In the genomic region with DNA sequence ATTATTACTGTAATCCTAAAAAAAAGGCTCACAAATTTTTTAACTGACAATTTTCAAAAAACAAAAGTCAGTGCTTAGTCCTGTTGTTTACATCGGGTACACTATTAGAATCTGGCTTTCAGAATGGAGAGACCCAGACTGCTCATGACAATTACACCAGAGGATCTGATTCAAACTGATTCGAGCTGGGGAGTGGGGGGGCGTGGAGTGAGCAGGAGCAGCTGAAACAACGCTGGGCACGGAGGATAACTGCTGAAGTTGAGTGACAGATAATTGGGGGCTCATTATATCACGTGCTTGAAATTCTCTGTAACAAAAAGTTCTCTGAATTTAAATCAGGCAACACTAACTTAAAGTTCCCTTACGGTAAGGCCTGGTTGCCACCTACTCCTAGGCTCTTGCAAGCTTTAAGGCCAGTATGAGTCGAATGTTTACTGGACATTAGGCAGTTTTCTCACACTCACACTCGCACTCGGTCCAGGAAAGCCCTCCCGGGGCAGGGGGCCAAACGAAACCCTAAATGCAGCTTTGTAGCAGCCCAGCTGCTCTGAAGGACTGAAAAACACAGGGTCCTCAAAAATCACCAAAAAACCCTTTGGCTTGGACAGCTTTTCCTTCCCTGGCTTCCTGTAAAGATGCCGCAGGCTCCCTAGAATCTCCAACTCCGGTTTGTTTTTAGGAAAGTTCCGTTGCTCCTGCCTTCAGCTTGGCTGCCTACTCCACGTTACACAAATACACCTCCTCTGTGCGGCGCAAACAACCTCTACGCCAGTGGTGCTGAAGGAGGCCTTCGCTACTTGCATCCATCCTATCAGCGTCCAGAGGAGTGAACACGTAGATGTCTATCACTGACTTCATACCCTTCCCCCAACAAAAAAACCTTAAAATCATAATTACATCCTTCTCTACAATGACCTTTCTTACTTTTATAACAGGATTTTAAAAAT, we compare ENCODE assay signal across 10 cellular contexts. TPM values are rescaled to one million over a fixed set of nuclear protein-coding genes. Genes with fewer than 3 reads are reported as not detected.
DNase-seq lines count a peak whose midpoint lies in the region; ATAC-seq lines count a peak whose summit lies in the region.
"Had no signal": no experiment of that assay in that cellular context is flagged by ENCODE, and none has a peak within 500 bp of the region (broad histone marks: within the 10 kb centered on the region; RNA-seq: fewer than 3 reads in every experiment).

No MANE protein-coding gene starts in this region.

- H3K36me3 ChIP-seq in MG63, result peaks cover 11% of the 10 kb centered on the region
- H3K36me3 ChIP-seq: pancreas had no signal

- H3K27ac ChIP-seq in skin epidermis, result peak overlapping the region in 11 of 21 experiments; percentile 5 to 69 (median 11)

- ATAC-seq in HG02588 (IDR thresholded peaks at IDR 0.05; ENCODE audit: unreplicated experiment), result no peak
- ATAC-seq: pancreas had no signal

- no peak for DNase-seq in T-helper 2 cell treated with Interferon-gamma antibody and Interleukin-4, amounts not matched to agents 5 μg/mL and 100 μg/mL, for 36 hours (ENCODE audit: low spot score)
- DNase-seq in T-helper 2 cell (no peak), immature natural killer cell (no peak), MG63 (no peak), activated gamma-delta T cell (lab: John Stamatoyannopoulos, UW) (no peak)
- DNase-seq in activated T-helper 1 cell treated with anti-CD3 and anti-CD28 coated beads, Interleukin-12 subunit alpha, Interleukin-12 subunit beta, Interleukin-2, Interleukin-4 antibody, amounts not matched to agents 30 ng/mL and 10 ng/mL and 1 ng/mL, durations not matched to agents 14 hours and 24 hours and 36 hours (ENCODE audit: low spot score), result no peak
- DNase-seq: NCI-H2227 treated with DMSO at 0.1 percent for 48 hours, pancreas had no signal

- H3K4me3 ChIP-seq in skin epidermis, result no peak overlapping the region
- no peak overlapping the region for H3K4me3 ChIP-seq in MG63
- H3K4me3 ChIP-seq: pancreas had no signal

- intact Hi-C loops in activated T-helper 1 cell treated with anti-CD3 and anti-CD28 coated beads, Interleukin-12 subunit alpha, Interleukin-12 subunit beta, Interleukin-2, Interleukin-4 antibody, amounts not matched to agents 30 ng/mL and 10 ng/mL and 1 ng/mL, durations not matched to agents 14 hours and 24 hours and 36 hours (cut with micrococcal nuclease), result no loop called here

- H3K9me3 ChIP-seq in MG63, result no peaks in the 10 kb centered on the region
- H3K9me3 ChIP-seq: pancreas had no signal

- no peak overlapping the region for H3K4me3 Mint-ChIP-seq in T-helper 2 cell treated with Interferon-gamma antibody and Interleukin-4, amounts not matched to agents 5 μg/mL and 100 μg/mL, for 36 hours
- H3K4me3 Mint-ChIP-seq in activated T-helper 1 cell treated with anti-CD3 and anti-CD28 coated beads, Interleukin-12 subunit alpha, Interleukin-12 subunit beta, Interleukin-2, Interleukin-4 antibody, amounts not matched to agents 30 ng/mL and 10 ng/mL and 1 ng/mL, durations not matched to agents 14 hours and 24 hours and 36 hours, result no peak overlapping the region
- H3K4me3 Mint-ChIP-seq in immature natural killer cell, result no peak overlapping the region

- peak overlapping the region; percentile 60 for H3K27ac Mint-ChIP-seq in T-helper 2 cell treated with Interferon-gamma antibody and Interleukin-4, amounts not matched to agents 5 μg/mL and 100 μg/mL, for 36 hours
- H3K27ac Mint-ChIP-seq in activated T-helper 1 cell treated with anti-CD3 and anti-CD28 coated beads, Interleukin-12 subunit alpha, Interleukin-12 subunit beta, Interleukin-2, Interleukin-4 antibody, amounts not matched to agents 30 ng/mL and 10 ng/mL and 1 ng/mL, durations not matched to agents 14 hours and 24 hours and 36 hours, result peak overlapping the region; percentile 50
- H3K27ac Mint-ChIP-seq in immature natural killer cell, result peak overlapping the region in 5 of 6 donors; percentile 28 to 76 (median 69)

- no peaks in the 10 kb centered on the region for H3K9me3 Mint-ChIP-seq in T-helper 2 cell treated with Interferon-gamma antibody and Interleukin-4, amounts not matched to agents 5 μg/mL and 100 μg/mL, for 36 hours
- H3K9me3 Mint-ChIP-seq in activated T-helper 1 cell treated with anti-CD3 and anti-CD28 coated beads, Interleukin-12 subunit alpha, Interleukin-12 subunit beta, Interleukin-2, Interleukin-4 antibody, amounts not matched to agents 30 ng/mL and 10 ng/mL and 1 ng/mL, durations not matched to agents 14 hours and 24 hours and 36 hours, result no peaks in the 10 kb centered on the region
- no peaks in the 10 kb centered on the region for H3K9me3 Mint-ChIP-seq in immature natural killer cell

- H3K36me3 Mint-ChIP-seq in T-helper 2 cell treated with Interferon-gamma antibody and Interleukin-4, amounts not matched to agents 5 μg/mL and 100 μg/mL, for 36 hours (ENCODE audit: low read depth), result peaks cover 17% of the 10 kb centered on the region
- peaks cover 14% of the 10 kb centered on the region for H3K36me3 Mint-ChIP-seq in activated T-helper 1 cell treated with anti-CD3 and anti-CD28 coated beads, Interleukin-12 subunit alpha, Interleukin-12 subunit beta, Interleukin-2, Interleukin-4 antibody, amounts not matched to agents 30 ng/mL and 10 ng/mL and 1 ng/mL, durations not matched to agents 14 hours and 24 hours and 36 hours (ENCODE audit: low read depth)
- peaks cover 0 to 4% (median 0%) of the 10 kb centered on the region in 3 donors for H3K36me3 Mint-ChIP-seq in immature natural killer cell

- H3K4me1 Mint-ChIP-seq in T-helper 2 cell treated with Interferon-gamma antibody and Interleukin-4, amounts not matched to agents 5 μg/mL and 100 μg/mL, for 36 hours (ENCODE audit: low read depth), result peaks cover 28% of the 10 kb centered on the region
- peaks cover 72% of the 10 kb centered on the region for H3K4me1 Mint-ChIP-seq in activated T-helper 1 cell treated with anti-CD3 and anti-CD28 coated beads, Interleukin-12 subunit alpha, Interleukin-12 subunit beta, Interleukin-2, Interleukin-4 antibody, amounts not matched to agents 30 ng/mL and 10 ng/mL and 1 ng/mL, durations not matched to agents 14 hours and 24 hours and 36 hours (ENCODE audit: low read depth)
- peaks cover 79 to 96% of the 10 kb centered on the region in 2 donors for H3K4me1 Mint-ChIP-seq in immature natural killer cell

- H3K27me3 ChIP-seq in MG63, result no peaks in the 10 kb centered on the region
- H3K27me3 ChIP-seq: pancreas had no signal

- no peaks in the 10 kb centered on the region for H3K27me3 Mint-ChIP-seq in T-helper 2 cell treated with Interferon-gamma antibody and Interleukin-4, amounts not matched to agents 5 μg/mL and 100 μg/mL, for 36 hours (ENCODE audit: low read depth)
- no peaks in the 10 kb centered on the region for H3K27me3 Mint-ChIP-seq in activated T-helper 1 cell treated with anti-CD3 and anti-CD28 coated beads, Interleukin-12 subunit alpha, Interleukin-12 subunit beta, Interleukin-2, Interleukin-4 antibody, amounts not matched to agents 30 ng/mL and 10 ng/mL and 1 ng/mL, durations not matched to agents 14 hours and 24 hours and 36 hours (ENCODE audit: insufficient read depth)
- peaks cover 0 to 1% (median 0%) of the 10 kb centered on the region in 3 donors for H3K27me3 Mint-ChIP-seq in immature natural killer cell (ENCODE audit: low read depth in 3 of 3)

RNA-seq across cellular contexts. Expression of a gene that starts 42.9 kb away (rescaled TPM):
- 317 and 323 TPM in 2 replicates for total RNA-seq in activated T-helper 1 cell treated with anti-CD3 and anti-CD28 coated beads, Interleukin-12 subunit alpha, Interleukin-12 subunit beta, Interleukin-2, Interleukin-4 antibody, amounts not matched to agents 30 ng/mL and 10 ng/mL and 1 ng/mL, durations not matched to agents 14 hours and 24 hours and 36 hours
- polyA plus RNA-seq in immature natural killer cell, result 100 to 1,000 TPM; 447 to 644 (median 455) TPM
- 316 and 357 TPM in 2 replicates for total RNA-seq in MG63 (2014; rRNA removed; shearing (Covaris generic); ENCODE audit: low replicate concordance)
